In the genomic region with DNA sequence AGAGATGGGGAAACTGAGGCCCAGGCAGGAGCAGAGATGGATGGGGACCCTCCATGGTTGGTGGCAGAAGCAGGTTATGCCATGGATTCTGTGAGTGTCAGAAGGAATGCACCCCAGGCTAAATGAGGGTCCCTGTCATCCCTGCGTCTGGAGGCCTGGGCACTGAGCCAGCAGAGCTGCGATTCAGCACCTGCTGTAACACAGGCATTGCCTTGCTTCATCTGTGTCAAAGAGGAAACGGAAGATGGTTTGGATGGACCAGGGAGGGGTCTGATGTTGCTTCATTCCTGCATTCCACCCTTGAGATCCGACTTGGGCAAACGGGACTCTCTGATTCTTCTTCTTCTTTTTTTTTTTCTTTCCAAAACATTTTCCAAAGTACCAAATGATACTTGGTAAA, we compare ENCODE assay signal across 7 cellular contexts. TPM values are rescaled to one million over a fixed set of nuclear protein-coding genes. Genes with fewer than 3 reads are reported as not detected.
DNase-seq lines count a peak whose midpoint lies in the region; ATAC-seq, FAIRE-seq and TF ChIP-seq lines count a peak whose summit lies in the region.

No MANE protein-coding gene starts in this region.

- no peak for FAIRE-seq in HTR-8/SVneo (lab: Jason Lieb, UNC)

- TF ChIP-seq POLR2A in spleen (IDR thresholded peaks at IDR 0.05), result no peak

- peaks cover 0 to 7% (median 0%) of the 10 kb centered on the region in 6 donors for H3K36me3 ChIP-seq in spleen

- peaks cover 74% of the 10 kb centered on the region for H3K4me1 Mint-ChIP-seq in dendritic cell treated with granulocyte-macrophage colony-stimulating factor and Interleukin-4, amounts not matched to agents 40 ng/mL and 50 ng/mL, for 4 days (ENCODE audit: low read depth)
- peaks cover 8% of the 10 kb centered on the region for H3K4me1 Mint-ChIP-seq in activated CD4-positive, alpha-beta memory T cell treated with anti-CD3 and anti-CD28 coated beads, Interleukin-2, amount 10 ng/mL, durations not matched to agents 7 days and 5 days

- H3K4me3 ChIP-seq in spleen, result peak overlapping the region in 6 of 8 donors; percentile 23 to 68 (median 29)

- POLR2A ChIA-PET in activated CD4-positive, alpha-beta memory T cell treated with anti-CD3 and anti-CD28 coated beads, Interleukin-2, amount 10 ng/mL, durations not matched to agents 7 days and 5 days (lab: Charles Lee), result no interaction called here

- intact Hi-C loops in dendritic cell treated with granulocyte-macrophage colony-stimulating factor and Interleukin-4, amounts not matched to agents 40 ng/mL and 50 ng/mL, for 4 days (cut with micrococcal nuclease), result no loop called here
- intact Hi-C loops in spleen (cut with DNase I; ENCODE audit: low total_unique reads), result no loop called here

- TF ChIP-seq CTCF in spleen (IDR thresholded peaks at IDR 0.05 in 8 of 11, conservative IDR thresholded peaks at IDR 0.05 in 3 of 11), result no peak

- peak overlapping the region; percentile 87 for H3K27ac Mint-ChIP-seq in dendritic cell treated with granulocyte-macrophage colony-stimulating factor and Interleukin-4, amounts not matched to agents 40 ng/mL and 50 ng/mL, for 4 days
- no peak overlapping the region for H3K27ac Mint-ChIP-seq in activated CD4-positive, alpha-beta memory T cell treated with anti-CD3 and anti-CD28 coated beads, Interleukin-2, amount 10 ng/mL, durations not matched to agents 7 days and 5 days

- H3K4me3 Mint-ChIP-seq in dendritic cell treated with granulocyte-macrophage colony-stimulating factor and Interleukin-4, amounts not matched to agents 40 ng/mL and 50 ng/mL, for 4 days, result peak overlapping the region; percentile 89
- no peak overlapping the region for H3K4me3 Mint-ChIP-seq in activated CD4-positive, alpha-beta memory T cell treated with anti-CD3 and anti-CD28 coated beads, Interleukin-2, amount 10 ng/mL, durations not matched to agents 7 days and 5 days

- ATAC-seq in GM19351 (IDR thresholded peaks at IDR 0.05; ENCODE audit: unreplicated experiment), result no peak
- no peak for ATAC-seq in GM18858 (IDR thresholded peaks at IDR 0.05; ENCODE audit: unreplicated experiment)

- H3K27me3 ChIP-seq in spleen (replicated peaks in 1 of 7), result peaks cover 0 to 59% (median 0%) of the 10 kb centered on the region in 7 donors

- 16 to 43% (median 34%) methylated on average over 5 of the region's 5 CpGs for WGBS in spleen, 5 donors

- H3K27me3 Mint-ChIP-seq in dendritic cell treated with granulocyte-macrophage colony-stimulating factor and Interleukin-4, amounts not matched to agents 40 ng/mL and 50 ng/mL, for 4 days, result no peaks in the 10 kb centered on the region
- H3K27me3 Mint-ChIP-seq in activated CD4-positive, alpha-beta memory T cell treated with anti-CD3 and anti-CD28 coated beads, Interleukin-2, amount 10 ng/mL, durations not matched to agents 7 days and 5 days, result peaks cover 15% of the 10 kb centered on the region

- DNase-seq in HTR-8/SVneo (ENCODE audit: insufficient read length, low spot score) (peak; percentile 57), NCI-H345 treated with DMSO at 0.1 percent for 48 hours (lab: John Stamatoyannopoulos, UW; ENCODE audit: unreplicated experiment) (peak; percentile 19), spleen (peak; percentile 89)
- no peak for DNase-seq in activated CD4-positive, alpha-beta memory T cell treated with anti-CD3 and anti-CD28 coated beads, Interleukin-2, amount 10 ng/mL, durations not matched to agents 7 days and 5 days

- peaks cover 32% of the 10 kb centered on the region for H3K36me3 Mint-ChIP-seq in dendritic cell treated with granulocyte-macrophage colony-stimulating factor and Interleukin-4, amounts not matched to agents 40 ng/mL and 50 ng/mL, for 4 days (ENCODE audit: low read depth)
- no peaks in the 10 kb centered on the region for H3K36me3 Mint-ChIP-seq in activated CD4-positive, alpha-beta memory T cell treated with anti-CD3 and anti-CD28 coated beads, Interleukin-2, amount 10 ng/mL, durations not matched to agents 7 days and 5 days (ENCODE audit: low read depth)

- CTCF ChIA-PET in activated CD4-positive, alpha-beta memory T cell treated with anti-CD3 and anti-CD28 coated beads, Interleukin-2, amount 10 ng/mL, durations not matched to agents 7 days and 5 days (lab: Charles Lee), result interaction anchor here (0.6 kb wide), 1 partner anchor 123 kb away, joined by 3 read pairs; no protein-coding TSS in a partner anchor

- no peaks in the 10 kb centered on the region for H3K9me3 Mint-ChIP-seq in dendritic cell treated with granulocyte-macrophage colony-stimulating factor and Interleukin-4, amounts not matched to agents 40 ng/mL and 50 ng/mL, for 4 days
- no peaks in the 10 kb centered on the region for H3K9me3 Mint-ChIP-seq in activated CD4-positive, alpha-beta memory T cell treated with anti-CD3 and anti-CD28 coated beads, Interleukin-2, amount 10 ng/mL, durations not matched to agents 7 days and 5 days

- peak overlapping the region in 7 of 8 donors; percentile 60 to 93 (median 85) for H3K27ac ChIP-seq in spleen

- peaks cover 0 to 56% (median 5%) of the 10 kb centered on the region in 6 donors for H3K4me1 ChIP-seq in spleen

- no peaks in the 10 kb centered on the region for H3K9me3 ChIP-seq in spleen

RNA-seq across cellular contexts. Expression of a gene that starts 1.2 kb away (rescaled TPM):
- 100 to 1,000 TPM in 1 of 7 donors, 10 to 100 TPM in 6; 33.1 to 124 (median 64.0) TPM for total RNA-seq in spleen
- polyA plus RNA-seq in spleen, result 1 to 10 TPM; 4.0 to 9.4 (median 4.6) TPM
- not detected for total RNA-seq in activated CD4-positive, alpha-beta memory T cell treated with anti-CD3 and anti-CD28 coated beads, Interleukin-2, amount 10 ng/mL, durations not matched to agents 7 days and 5 days

RNA-seq across cellular contexts. Expression of a gene that starts 21.2 kb away (rescaled TPM):
- total RNA-seq in spleen, result 10 to 100 TPM; 24.7 to 55.7 (median 28.3) TPM
- polyA plus RNA-seq in spleen, result 1 to 10 TPM; 1.3 to 2.7 (median 1.5) TPM
- total RNA-seq in activated CD4-positive, alpha-beta memory T cell treated with anti-CD3 and anti-CD28 coated beads, Interleukin-2, amount 10 ng/mL, durations not matched to agents 7 days and 5 days, result 1 to 10 TPM; 4.7 to 5.5 TPM

RNA-seq across cellular contexts. Expression of a gene that starts 36.1 kb away (rescaled TPM):
- total RNA-seq in spleen, result 10 to 100 TPM in 4 of 7 donors, 1 to 10 TPM in 3; 3.9 to 19.8 (median 13.8) TPM
- polyA plus RNA-seq in spleen, result 10 to 100 TPM in 2 of 3 donors, 1 to 10 TPM in 1; 8.1 to 12.9 (median 11.3) TPM
- total RNA-seq in activated CD4-positive, alpha-beta memory T cell treated with anti-CD3 and anti-CD28 coated beads, Interleukin-2, amount 10 ng/mL, durations not matched to agents 7 days and 5 days, result 10 to 100 TPM; 12.6 to 13.9 TPM

RNA-seq across cellular contexts. Expression of a gene that starts 38.3 kb away (rescaled TPM):
- total RNA-seq in spleen, result 10 to 100 TPM; 19.5 to 34.8 (median 27.0) TPM
- 10 to 100 TPM in 2 of 3 donors, 1 to 10 TPM in 1; 8.4 to 18.5 (median 13.1) TPM for polyA plus RNA-seq in spleen
- total RNA-seq in activated CD4-positive, alpha-beta memory T cell treated with anti-CD3 and anti-CD28 coated beads, Interleukin-2, amount 10 ng/mL, durations not matched to agents 7 days and 5 days, result 10 to 100 TPM; 10.3 to 10.5 TPM

RNA-seq across cellular contexts. Expression of a gene that starts 54.5 kb away (rescaled TPM):
- 10 to 100 TPM; 13.0 to 43.0 (median 32.6) TPM for total RNA-seq in spleen
- polyA plus RNA-seq in spleen, result 10 to 100 TPM; 11.0 to 38.7 (median 15.9) TPM
- total RNA-seq in activated CD4-positive, alpha-beta memory T cell treated with anti-CD3 and anti-CD28 coated beads, Interleukin-2, amount 10 ng/mL, durations not matched to agents 7 days and 5 days, result 10 to 100 TPM; 29.9 to 30.2 TPM

Comparison
In these comparisons a context has a peak if more than half of its experiments do, and no peak if none do; other contexts are left out.
1. RNA of a gene that starts 1.2 kb away (total RNA-seq): 33.1 to 124 TPM in spleen; not detected in activated CD4-positive, alpha-beta memory T cell treated with anti-CD3 and anti-CD28 coated beads, Interleukin-2, amount 10 ng/mL, durations not matched to agents 7 days and 5 days; every median in the first group is over 10 times any median in the second.